ENCODE assay signal across 31 cellular contexts in the genomic region with DNA sequence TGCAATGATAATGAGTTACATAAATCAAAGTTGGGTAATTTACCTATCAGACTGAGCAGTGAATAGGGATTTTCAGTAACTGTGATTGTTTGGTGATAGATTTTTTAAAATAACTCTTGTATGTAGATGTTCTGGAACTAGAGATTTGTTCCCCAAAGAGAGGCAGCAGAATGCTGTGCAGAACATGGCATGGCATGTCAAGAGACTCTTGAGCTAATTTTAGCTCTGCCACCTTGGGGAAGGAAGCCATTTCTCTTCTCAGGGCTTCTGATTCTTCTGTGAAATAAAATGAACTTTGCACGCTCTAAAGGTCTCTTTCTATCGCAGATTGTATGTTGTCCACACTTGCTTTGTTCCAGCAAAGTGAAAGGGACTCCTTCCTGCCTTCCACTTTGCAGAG.
"Had no signal": no experiment of that assay in that cellular context is flagged by ENCODE, and none has a peak within 500 bp of the region (broad histone marks: within the 10 kb centered on the region; RNA-seq: fewer than 3 reads in every experiment).

No MANE protein-coding gene starts in this region.

- H3K4me3 Mint-ChIP-seq: activated naive CD8-positive, alpha-beta T cell; memory B cell; naive thymus-derived CD4-positive, alpha-beta T cell; neural progenitor cell; type B pancreatic cell had no signal

- H3K4me3 ChIP-seq: colonic mucosa, esophagus squamous epithelium, hepatocyte, neural progenitor cell, psoas muscle, right lobe of liver, testis, vagina had no signal

- H3K36me3 ChIP-seq: colonic mucosa, esophagus squamous epithelium, neural progenitor cell, right lobe of liver, vagina had no signal

- H3K4me2 ChIP-seq: hepatocyte, neural progenitor cell had no signal

- H2AFZ ChIP-seq: hepatocyte, neural progenitor cell, parathyroid adenoma had no signal

- H3K9me3 ChIP-seq: colonic mucosa, right lobe of liver, testis, vagina had no signal

- H3K36me3 Mint-ChIP-seq: activated naive CD8-positive, alpha-beta T cell; memory B cell; neural progenitor cell; type B pancreatic cell had no signal

- H3K4me1 Mint-ChIP-seq: memory B cell; naive thymus-derived CD4-positive, alpha-beta T cell had no signal

- DNase-seq: activated CD4-positive, alpha-beta T cell treated with anti-CD3 and anti-CD28 coated beads for 48 hours; activated CD4-positive, alpha-beta T cell treated with anti-CD3 and anti-CD28 coated beads, Interleukin-2, amount 50 U/mL, for 48 hours; activated CD8-positive, alpha-beta memory T cell treated with anti-CD3 and anti-CD28 coated beads for 24 hours; activated effector memory CD4-positive, alpha-beta T cell treated with Interleukin-2 at 50 U/mL for 16 hours; activated naive CD4-positive, alpha-beta T cell treated with Interleukin-2 at 50 U/mL for 16 hours; anterior cingulate cortex; cerebellar nuclear complex; colonic mucosa; effector CD8-positive, alpha-beta T cell; esophagus squamous epithelium; foreskin melanocyte; left cardiac atrium; midbrain; naive thymus-derived CD4-positive, alpha-beta T cell; occipital lobe; psoas muscle; right lobe of liver; stimulated activated CD4-positive, alpha-beta T cell treated with anti-CD3 and anti-CD28 coated beads, Interleukin-12 subunit alpha, Interleukin-12 subunit beta, amount 100 ng/mL, for 4 hours; stimulated activated CD4-positive, alpha-beta T cell treated with anti-CD3 and anti-CD28 coated beads, Interleukin-4, amount 100 ng/mL, for 1 hour; stimulated activated naive CD8-positive, alpha-beta T cell treated with anti-CD3 and anti-CD28 coated beads, Interleukin-15, Interleukin-2, amounts not matched to agents 100 U/mL and 50 U/mL, for 24 hours; T-helper 1 cell; testis had no signal

- H3K79me2 ChIP-seq: hepatocyte, parathyroid adenoma had no signal

- H3K27ac ChIP-seq: colonic mucosa, epithelial cell of prostate, esophagus squamous epithelium, hepatocyte, neural progenitor cell, parathyroid adenoma, psoas muscle, right lobe of liver, testis, vagina, VCaP had no signal

- H3K27ac Mint-ChIP-seq: activated naive CD8-positive, alpha-beta T cell; memory B cell; naive thymus-derived CD4-positive, alpha-beta T cell; neural progenitor cell; type B pancreatic cell had no signal

- H3K4me1 ChIP-seq: colonic mucosa, esophagus squamous epithelium, parathyroid adenoma, psoas muscle, right lobe of liver, testis, vagina had no signal

- H3K9ac ChIP-seq: neural progenitor cell, parathyroid adenoma had no signal

- H3K27me3 ChIP-seq: colonic mucosa, esophagus squamous epithelium, hepatocyte, neural progenitor cell, right lobe of liver, testis, vagina had no signal
